Comparison of ENCODE assay signal across 8 cellular contexts in the genomic region with DNA sequence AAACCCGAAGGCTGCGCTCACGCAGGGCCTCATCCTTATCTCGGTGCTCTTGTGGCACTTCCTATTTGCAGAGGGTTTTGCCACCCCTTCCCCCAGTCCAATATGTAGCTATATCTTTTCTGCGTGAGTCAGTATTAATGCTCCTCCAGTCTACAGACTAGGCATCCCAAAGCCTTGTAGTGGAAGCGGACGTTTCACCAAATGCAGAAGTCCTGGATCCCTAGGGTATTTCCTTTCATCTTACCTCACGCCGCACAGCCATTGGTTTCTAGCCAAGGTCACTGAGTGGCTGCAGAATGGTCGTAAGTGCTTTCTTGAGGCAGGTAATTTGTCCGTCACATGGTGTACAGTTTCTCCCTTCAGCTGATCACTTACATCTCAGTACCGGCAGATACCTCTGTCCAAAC. TPM values are rescaled to one million over a fixed set of nuclear protein-coding genes. Genes with fewer than 3 reads are reported as not detected.
DNase-seq lines count a peak whose midpoint lies in the region; ATAC-seq and TF ChIP-seq lines count a peak whose summit lies in the region.
"Not testable (repeated sequence)": the region's sequence is repeated elsewhere in the genome, so short reads cannot be mapped to it uniquely, and the experiment has no call there.

No MANE protein-coding gene starts in this region.

- H3K36me3 Mint-ChIP-seq in Caco-2 (ENCODE audit: insufficient read depth, unreplicated experiment): peaks cover 25% of the 10 kb centered on the region
- H3K36me3 Mint-ChIP-seq in activated naive CD8-positive, alpha-beta T cell treated with anti-CD3 and anti-CD28 coated beads, Interleukin-2, amount 50 U/mL, for 24 hours (ENCODE audit: low read depth): peaks cover 27% of the 10 kb centered on the region
- H3K36me3 Mint-ChIP-seq in stimulated activated naive CD8-positive, alpha-beta T cell treated with anti-CD3 and anti-CD28 coated beads, Interleukin-15, Interleukin-2, amounts not matched to agents 100 ng/mL and 50 ng/mL, for 24 hours (ENCODE audit: low read depth): peaks cover 33% of the 10 kb centered on the region

- not testable (repeated sequence) for H2AK5ac ChIP-seq in mesenchymal stem cell (ENCODE audit: low read length, severe bottlenecking)

- H2AFZ ChIP-seq in mesenchymal stem cell (ENCODE audit: low read depth, low read length): not testable (repeated sequence)

- H3K27ac ChIP-seq in KOPT-K1 (ENCODE audit: low read depth, low read length, poor library complexity, severe bottlenecking) (peak overlapping the region; percentile 81), mesenchymal stem cell (ENCODE audit: low read length, poor library complexity, severe bottlenecking) (peak overlapping the region; percentile 74)

- H2BK120ac ChIP-seq in mesenchymal stem cell (ENCODE audit: low read depth, low read length): peak overlapping the region; percentile 73

- intact Hi-C loops in Caco-2 (cut with micrococcal nuclease; ENCODE audit: unreplicated experiment): not testable (repeated sequence)

- not testable (repeated sequence) for H3K79me1 ChIP-seq in mesenchymal stem cell (replicated peaks; ENCODE audit: low read length, poor library complexity, severe bottlenecking)

- not testable (repeated sequence) for H4K8ac ChIP-seq in mesenchymal stem cell (ENCODE audit: low read length)

- H3K9me3 Mint-ChIP-seq in Caco-2 (ENCODE audit: unreplicated experiment); activated naive CD8-positive, alpha-beta T cell treated with anti-CD3 and anti-CD28 coated beads, Interleukin-2, amount 50 U/mL, for 24 hours; stimulated activated naive CD8-positive, alpha-beta T cell treated with anti-CD3 and anti-CD28 coated beads, Interleukin-15, Interleukin-2, amounts not matched to agents 100 ng/mL and 50 ng/mL, for 24 hours: not testable (repeated sequence)

- DNase-seq in Caco-2 (peak; percentile 35 to 41), RPMI7951 (ENCODE audit: low read depth) (peak; percentile 51), fibroblast of peridontal ligament (ENCODE audit: extremely low read depth) (peak; percentile 36), mesenchymal stem cell (peak; percentile 66)
- not testable (repeated sequence) for DNase-seq in activated naive CD8-positive, alpha-beta T cell treated with anti-CD3 and anti-CD28 coated beads, Interleukin-2, amount 50 U/mL, for 24 hours

- not testable (repeated sequence) for H3K27me3 Mint-ChIP-seq in Caco-2 (ENCODE audit: insufficient read depth, unreplicated experiment); activated naive CD8-positive, alpha-beta T cell treated with anti-CD3 and anti-CD28 coated beads, Interleukin-2, amount 50 U/mL, for 24 hours; stimulated activated naive CD8-positive, alpha-beta T cell treated with anti-CD3 and anti-CD28 coated beads, Interleukin-15, Interleukin-2, amounts not matched to agents 100 ng/mL and 50 ng/mL, for 24 hours

- H3K14ac ChIP-seq in mesenchymal stem cell (ENCODE audit: low read length in 2 of 2): peak overlapping the region in 1 of 2 experiments; percentile 61

- BruUV-seq in Caco-2 (replicated peaks; lab: Mats Ljungman, UMichigan): not testable (repeated sequence)

- not testable (repeated sequence) for H2BK12ac ChIP-seq in mesenchymal stem cell (ENCODE audit: low read length in 2 of 2)

- 1% methylated on average over 11 of the region's 12 CpGs for WGBS in mesenchymal stem cell

- H4K91ac ChIP-seq in mesenchymal stem cell (ENCODE audit: low read length): not testable (repeated sequence)

- H2BK5ac ChIP-seq in mesenchymal stem cell (ENCODE audit: low read depth, low read length, poor library complexity, severe bottlenecking): not testable (repeated sequence)

- CTCF ChIA-PET in Caco-2 (lab: Charles Lee): not testable (repeated sequence)

- not testable (repeated sequence) for H3K36me3 ChIP-seq in Caco-2 (ENCODE audit: control insufficient read depth, insufficient read depth, low read length); KOPT-K1 (ENCODE audit: insufficient read depth, low read length); mesenchymal stem cell (ENCODE audit: control insufficient read depth in 1 of 2, insufficient read depth in 2 of 2, low read depth in 1 of 2, low read length in 2 of 2)

- H3K4me2 ChIP-seq in mesenchymal stem cell (ENCODE audit: low read length, poor library complexity, severe bottlenecking): peak overlapping the region; percentile 61

- not testable (repeated sequence) for H3K23ac ChIP-seq in mesenchymal stem cell (ENCODE audit: low read length in 2 of 2)

- not testable (repeated sequence) for H2BK15ac ChIP-seq in mesenchymal stem cell (ENCODE audit: low read depth, poor library complexity, severe bottlenecking)

- H3K18ac ChIP-seq in mesenchymal stem cell (ENCODE audit: low read depth in 1 of 2, low read length in 2 of 2): peak overlapping the region; percentile 16 to 91

- peak overlapping the region; percentile 94 for H3K27ac Mint-ChIP-seq in Caco-2 (ENCODE audit: unreplicated experiment)
- H3K27ac Mint-ChIP-seq in activated naive CD8-positive, alpha-beta T cell treated with anti-CD3 and anti-CD28 coated beads, Interleukin-2, amount 50 U/mL, for 24 hours: peak overlapping the region; percentile 98
- peak overlapping the region; percentile 94 for H3K27ac Mint-ChIP-seq in stimulated activated naive CD8-positive, alpha-beta T cell treated with anti-CD3 and anti-CD28 coated beads, Interleukin-15, Interleukin-2, amounts not matched to agents 100 ng/mL and 50 ng/mL, for 24 hours

- peak; percentile 8 for ATAC-seq in GM21786 (IDR thresholded peaks at IDR 0.05; ENCODE audit: unreplicated experiment)
- peak; percentile 21 for ATAC-seq in activated naive CD8-positive, alpha-beta T cell treated with anti-CD3 and anti-CD28 coated beads, Interleukin-2, amount 50 U/mL, for 24 hours

- H3K9ac ChIP-seq in mesenchymal stem cell (ENCODE audit: low read length): peak overlapping the region; percentile 92

- H3K4ac ChIP-seq in mesenchymal stem cell (ENCODE audit: low read depth in 1 of 2, low read length in 2 of 2): peak overlapping the region in 1 of 2 experiments; percentile 94

- not testable (repeated sequence) for H3K4me1 Mint-ChIP-seq in Caco-2 (ENCODE audit: low read depth, unreplicated experiment)
- H3K4me1 Mint-ChIP-seq in activated naive CD8-positive, alpha-beta T cell treated with anti-CD3 and anti-CD28 coated beads, Interleukin-2, amount 50 U/mL, for 24 hours: peaks cover 49% of the 10 kb centered on the region
- peaks cover 58% of the 10 kb centered on the region for H3K4me1 Mint-ChIP-seq in stimulated activated naive CD8-positive, alpha-beta T cell treated with anti-CD3 and anti-CD28 coated beads, Interleukin-15, Interleukin-2, amounts not matched to agents 100 ng/mL and 50 ng/mL, for 24 hours (ENCODE audit: low read depth)

- H3K4me1 ChIP-seq in Caco-2: not testable (repeated sequence)
- H3K4me1 ChIP-seq in mesenchymal stem cell (ENCODE audit: control insufficient read depth, insufficient read depth, low read depth, low read length): peaks cover 11% of the 10 kb centered on the region

- H3K27me3 ChIP-seq in Caco-2 (replicated peaks; ENCODE audit: control insufficient read depth, insufficient read depth, low read length); mesenchymal stem cell (ENCODE audit: control insufficient read depth in 1 of 2, insufficient read depth in 1 of 2, low read length in 2 of 2): not testable (repeated sequence)

- peak overlapping the region; percentile 91 for H3K4me3 Mint-ChIP-seq in Caco-2 (ENCODE audit: unreplicated experiment)
- H3K4me3 Mint-ChIP-seq in activated naive CD8-positive, alpha-beta T cell treated with anti-CD3 and anti-CD28 coated beads, Interleukin-2, amount 50 U/mL, for 24 hours: peak overlapping the region; percentile 98
- H3K4me3 Mint-ChIP-seq in stimulated activated naive CD8-positive, alpha-beta T cell treated with anti-CD3 and anti-CD28 coated beads, Interleukin-15, Interleukin-2, amounts not matched to agents 100 ng/mL and 50 ng/mL, for 24 hours: peak overlapping the region; percentile 94

- POLR2A ChIA-PET in Caco-2 (lab: Charles Lee): not testable (repeated sequence)

- not testable (repeated sequence) for TF ChIP-seq CTCF in Caco-2 (IDR thresholded peaks at IDR 0.05; ENCODE audit: insufficient read depth in 1 of 2, low read depth in 1 of 2, low read length in 1 of 2, severe bottlenecking in 1 of 2, unreplicated experiment in 1 of 2)

- H3K4me3 ChIP-seq in Caco-2 (ENCODE audit: low read depth, low read length) (peak overlapping the region; percentile 94), mesenchymal stem cell (ENCODE audit: insufficient read depth in 1 of 2, low read depth in 1 of 2, low read length in 2 of 2) (peak overlapping the region; percentile 85 to 89)

- H3K9me3 ChIP-seq in Caco-2; KOPT-K1 (ENCODE audit: insufficient read depth, low read length, poor library complexity, severe bottlenecking); mesenchymal stem cell (ENCODE audit: control insufficient read depth, low read length): not testable (repeated sequence)

RNA-seq across cellular contexts. Expression of gene PDIA3, which starts 0.7 kb away (rescaled TPM):
- total RNA-seq in Caco-2 (2022): 545 and 548 TPM in 2 replicates
- total RNA-seq in RPMI7951 (2014; rRNA removed; shearing (Covaris generic)): 303 and 323 TPM in 2 replicates
- 591 TPM for polyA plus RNA-seq in mesenchymal stem cell (2013, experiment 1 of 2)
- polyA plus RNA-seq in mesenchymal stem cell (2013, experiment 2 of 2): 598 TPM

RNA-seq across cellular contexts. Expression of gene ELL3, which starts 29.9 kb away (rescaled TPM):
- 0.18 TPM in 1 of 2 replicates, not detected in the other for total RNA-seq in Caco-2 (2022)
- total RNA-seq in RPMI7951 (2014; rRNA removed; shearing (Covaris generic)): 1.2 and 4.3 TPM in 2 replicates
- polyA plus RNA-seq in mesenchymal stem cell (2013, experiment 1 of 2): 1.5 TPM
- polyA plus RNA-seq in mesenchymal stem cell (2013, experiment 2 of 2): 1.5 TPM

RNA-seq across cellular contexts. Expression of gene SERF2, which starts 45.2 kb away (rescaled TPM):
- 816 and 823 TPM in 2 replicates for total RNA-seq in Caco-2 (2022)
- total RNA-seq in RPMI7951 (2014; rRNA removed; shearing (Covaris generic)): 1,696 and 1,842 TPM in 2 replicates
- polyA plus RNA-seq in mesenchymal stem cell (2013, experiment 1 of 2): 2,625 TPM
- 2,565 TPM for polyA plus RNA-seq in mesenchymal stem cell (2013, experiment 2 of 2)

RNA-seq across cellular contexts. Expression of gene SERINC4, which starts 53.1 kb away (rescaled TPM):
- total RNA-seq in Caco-2 (2022): 0.21 and 0.23 TPM in 2 replicates
- total RNA-seq in RPMI7951 (2014; rRNA removed; shearing (Covaris generic)): not detected in 2 replicates
- not detected for polyA plus RNA-seq in mesenchymal stem cell (2013, experiment 1 of 2)
- polyA plus RNA-seq in mesenchymal stem cell (2013, experiment 2 of 2): not detected

RNA-seq across cellular contexts. Expression of gene CKMT1A, which starts 53.2 kb away (rescaled TPM):
- total RNA-seq in Caco-2 (2022): 1.5 and 3.0 TPM in 2 replicates
- 0.24 TPM in 1 of 2 replicates, not detected in the other for total RNA-seq in RPMI7951 (2014; rRNA removed; shearing (Covaris generic))
- not detected for polyA plus RNA-seq in mesenchymal stem cell (2013, experiment 1 of 2)
- not detected for polyA plus RNA-seq in mesenchymal stem cell (2013, experiment 2 of 2)
